16 cellular contexts compared by ENCODE assay signal in genomic region chr12:106747973-106748436, GRCh38. TPM values are rescaled to one million over a fixed set of nuclear protein-coding genes. Genes with fewer than 3 reads are reported as not detected.
DNase-seq lines count a peak whose midpoint lies in the region; ATAC-seq and TF ChIP-seq lines count a peak whose summit lies in the region.
"Had no signal": no experiment of that assay in that cellular context is flagged by ENCODE, and none has a peak within 500 bp of the region (broad histone marks: within the 10 kb centered on the region; RNA-seq: fewer than 3 reads in every experiment).

No MANE protein-coding gene starts in this region.

- no peaks in the 10 kb centered on the region for H3K9me3 ChIP-seq in CD4-positive, CD25-positive, alpha-beta regulatory T cell (ENCODE audit: control insufficient read depth in 2 of 2, low read length in 2 of 2)
- H3K9me3 ChIP-seq in Peyer's patch, result no peaks in the 10 kb centered on the region
- H3K9me3 ChIP-seq: prostate gland, SJSA1, tibial artery had no signal

- H3K36me3 ChIP-seq in CD4-positive, CD25-positive, alpha-beta regulatory T cell (ENCODE audit: control insufficient read depth, insufficient read depth, low read length), result no peaks in the 10 kb centered on the region
- H3K36me3 ChIP-seq in Peyer's patch, result no peaks in the 10 kb centered on the region
- H3K36me3 ChIP-seq: brain microvascular endothelial cell, prostate gland, SJSA1, tibial artery had no signal

- peak overlapping the region; percentile 62 for H3K4me3 ChIP-seq in CD4-positive, CD25-positive, alpha-beta regulatory T cell (ENCODE audit: low read depth, low read length)
- H3K4me3 ChIP-seq in Peyer's patch, result no peak overlapping the region
- H3K4me3 ChIP-seq: prostate gland, SJSA1, tibial artery had no signal

- H3K9me3 Mint-ChIP-seq in CD4-positive, CD25-positive, alpha-beta regulatory T cell, result peaks cover 0 to 2% (median 0%) of the 10 kb centered on the region in 7 donors
- no peaks in the 10 kb centered on the region for H3K9me3 Mint-ChIP-seq in activated T-cell treated with anti-CD3 and anti-CD28 coated beads, Interleukin-2, amount 50 U/mL, for 24 hours
- H3K9me3 Mint-ChIP-seq in naive B cell, result peaks cover 0 to 6% (median 3%) of the 10 kb centered on the region in 7 donors
- peaks cover 0 to 10% (median 7%) of the 10 kb centered on the region in 7 donors for H3K9me3 Mint-ChIP-seq in CD14-positive monocyte

- H3K27ac ChIP-seq in CD4-positive, CD25-positive, alpha-beta regulatory T cell (ENCODE audit: insufficient read depth, low read length, poor library complexity, severe bottlenecking), result peak overlapping the region; percentile 63
- H3K27ac ChIP-seq in Peyer's patch, result no peak overlapping the region
- H3K27ac ChIP-seq: brain microvascular endothelial cell, C4-2B, prostate gland, SJSA1, tibial artery had no signal

- TF ChIP-seq CTCF in GM13976 (IDR thresholded peaks at IDR 0.05; ENCODE audit: borderline replicate concordance, control extremely low read depth, extremely low read depth, insufficient read depth, missing control alignments), result no peak
- TF ChIP-seq CTCF in Peyer's patch (IDR thresholded peaks at IDR 0.05), result no peak
- TF ChIP-seq CTCF in CD14-positive monocyte (IDR thresholded peaks at IDR 0.05), result no peak

- H3K27ac Mint-ChIP-seq in CD4-positive, CD25-positive, alpha-beta regulatory T cell, result peak overlapping the region; percentile 86 to 96 (median 94)
- H3K27ac Mint-ChIP-seq in activated T-cell treated with anti-CD3 and anti-CD28 coated beads, Interleukin-2, amount 50 U/mL, for 24 hours, result peak overlapping the region; percentile 88
- H3K27ac Mint-ChIP-seq in naive B cell (peak overlapping the region in 4 of 6 donors; percentile 3 to 40 (median 26)), CD14-positive monocyte (peak overlapping the region in 1 of 7 donors; percentile 21)

- DNase-seq in CD4-positive, CD25-positive, alpha-beta regulatory T cell, result peak in 2 of 3 donors; percentile 48 to 78
- peak; percentile 25 for DNase-seq in GM13976 (ENCODE audit: low spot score)
- no peak for DNase-seq in activated T-cell treated with anti-CD3 and anti-CD28 coated beads, Interleukin-2, amount 50 U/mL, for 24 hours
- no peak for DNase-seq in naive B cell
- DNase-seq in Peyer's patch, result no peak
- no peak for DNase-seq in NCI-H2171 (lab: John Stamatoyannopoulos, UW)
- no peak for DNase-seq in CD14-positive monocyte (ENCODE audit: low spot score)
- DNase-seq in KG1 (lab: John Stamatoyannopoulos, UW), result no peak
- DNase-seq: brain microvascular endothelial cell, kidney glomerular epithelial cell, NCI-H1092 treated with DMSO at 0.1 percent for 48 hours, NCI-H345, tibial artery had no signal

- H3K4me3 Mint-ChIP-seq in CD4-positive, CD25-positive, alpha-beta regulatory T cell, result peak overlapping the region in 2 of 4 donors; percentile 42 to 69
- H3K4me3 Mint-ChIP-seq in activated T-cell treated with anti-CD3 and anti-CD28 coated beads, Interleukin-2, amount 50 U/mL, for 24 hours, result no peak overlapping the region
- H3K4me3 Mint-ChIP-seq in naive B cell (no peak overlapping the region), CD14-positive monocyte (no peak overlapping the region)

- H3K27me3 Mint-ChIP-seq in CD4-positive, CD25-positive, alpha-beta regulatory T cell, result peaks cover under 1% of the 10 kb centered on the region
- H3K27me3 Mint-ChIP-seq in activated T-cell treated with anti-CD3 and anti-CD28 coated beads, Interleukin-2, amount 50 U/mL, for 24 hours, result no peaks in the 10 kb centered on the region
- H3K27me3 Mint-ChIP-seq in naive B cell (peaks cover 18 to 26% (median 20%) of the 10 kb centered on the region in 3 donors), CD14-positive monocyte (ENCODE audit: low read depth in 3 of 3) (peaks cover 12 to 28% (median 15%) of the 10 kb centered on the region in 3 donors)

- in situ Hi-C loops in GM13976 (cut with MboI; ENCODE audit: low sequenced_read_pairs, unreplicated experiment), result no loop called here

- peaks cover 4% of the 10 kb centered on the region for H3K27me3 ChIP-seq in CD4-positive, CD25-positive, alpha-beta regulatory T cell (ENCODE audit: control insufficient read depth, insufficient read depth, low read length)
- no peaks in the 10 kb centered on the region for H3K27me3 ChIP-seq in Peyer's patch
- H3K27me3 ChIP-seq: SJSA1, tibial artery had no signal

- ATAC-seq in CD4-positive, CD25-positive, alpha-beta regulatory T cell (ENCODE audit: low read depth in 2 of 2), result peak; percentile 77 to 84
- peak; percentile 74 to 80 for ATAC-seq in naive B cell (ENCODE audit: low read depth in 2 of 2)

- no peak for TF ChIP-seq POLR2A in Peyer's patch (IDR thresholded peaks at IDR 0.05)

- peaks cover 11% of the 10 kb centered on the region for H3K4me1 ChIP-seq in CD4-positive, CD25-positive, alpha-beta regulatory T cell (ENCODE audit: control insufficient read depth, insufficient read depth, low read length, poor library complexity, severe bottlenecking)
- no peaks in the 10 kb centered on the region for H3K4me1 ChIP-seq in Peyer's patch
- H3K4me1 ChIP-seq: prostate gland, SJSA1, tibial artery had no signal

- intact Hi-C loops in CD14-positive monocyte (cut with micrococcal nuclease), result no loop called here

- H3K4me1 Mint-ChIP-seq in CD4-positive, CD25-positive, alpha-beta regulatory T cell, result peaks cover 6 to 34% (median 19%) of the 10 kb centered on the region in 4 donors
- H3K4me1 Mint-ChIP-seq in activated T-cell treated with anti-CD3 and anti-CD28 coated beads, Interleukin-2, amount 50 U/mL, for 24 hours (ENCODE audit: low read depth), result peaks cover 32% of the 10 kb centered on the region
- H3K4me1 Mint-ChIP-seq in naive B cell (peaks cover 6 to 14% (median 12%) of the 10 kb centered on the region in 3 donors), CD14-positive monocyte (no peaks in the 10 kb centered on the region)

- no peaks in the 10 kb centered on the region for H3K36me3 Mint-ChIP-seq in CD4-positive, CD25-positive, alpha-beta regulatory T cell
- H3K36me3 Mint-ChIP-seq in activated T-cell treated with anti-CD3 and anti-CD28 coated beads, Interleukin-2, amount 50 U/mL, for 24 hours (ENCODE audit: low read depth), result no peaks in the 10 kb centered on the region
- H3K36me3 Mint-ChIP-seq in naive B cell (no peaks in the 10 kb centered on the region), CD14-positive monocyte (no peaks in the 10 kb centered on the region)

RNA-seq across cellular contexts. Expression of gene RIC8B, which starts 26.5 kb away (rescaled TPM):
- 16.0 TPM for total RNA-seq in CD4-positive, CD25-positive, alpha-beta regulatory T cell
- 1 to 10 TPM; 5.2 to 5.6 (median 5.4) TPM for polyA plus RNA-seq in CD4-positive, CD25-positive, alpha-beta regulatory T cell
- 1 to 10 TPM in 1 of 6 donors, under 1 TPM in 4, not detected in 1; 0.72 to 1.2 (median 0.78) TPM for polyA plus RNA-seq in naive B cell (ENCODE audit: low read depth in 6 of 6)
- 10 to 100 TPM in 3 of 4 donors, 1 to 10 TPM in 1; 9.5 to 23.1 (median 16.2) TPM for total RNA-seq in Peyer's patch
- 1 to 10 TPM; 2.7 TPM for polyA plus RNA-seq in CD14-positive monocyte

Comparison
In these comparisons a context has a peak if more than half of its experiments do, and no peak if none do; other contexts are left out.
1. DNase-seq: peak in CD4-positive, CD25-positive, alpha-beta regulatory T cell (2 of 3) and GM13976 (single experiment); none in activated T-cell treated with anti-CD3 and anti-CD28 coated beads, Interleukin-2, amount 50 U/mL, for 24 hours (single experiment), naive B cell (single experiment), Peyer's patch (0 of 3), NCI-H2171 (single experiment), CD14-positive monocyte (single experiment) and KG1 (single experiment).